Comparison of ENCODE assay signal across 9 cellular contexts in the genomic region with DNA sequence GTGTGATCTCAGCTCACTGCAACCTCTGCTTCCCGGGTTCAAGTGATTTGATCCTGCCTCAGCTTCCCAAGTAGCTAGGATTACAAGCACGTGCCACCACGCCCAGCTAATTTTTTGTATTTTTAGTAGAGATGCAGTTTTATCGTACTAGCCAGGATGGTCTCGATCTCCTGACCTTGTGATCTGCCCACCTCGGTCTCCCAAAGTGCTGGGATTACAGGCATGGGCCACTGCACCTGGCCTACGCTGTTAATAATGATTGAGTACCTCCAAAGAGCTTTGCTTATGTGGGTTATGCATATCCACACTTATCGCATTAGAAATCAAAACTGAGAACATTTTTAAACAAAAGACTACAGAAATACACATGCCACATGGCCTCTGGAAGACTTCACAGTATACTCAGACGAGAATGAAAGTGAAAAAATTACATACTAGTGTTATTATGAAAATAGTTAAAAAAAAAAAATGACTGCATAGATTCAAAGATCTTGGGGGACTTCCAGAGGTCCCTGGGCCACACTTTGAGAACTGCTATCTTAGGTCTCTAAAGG. TPM values are rescaled to one million over a fixed set of nuclear protein-coding genes. Genes with fewer than 3 reads are reported as not detected.
DNase-seq lines count a peak whose midpoint lies in the region; ATAC-seq and TF ChIP-seq lines count a peak whose summit lies in the region.
"Had no signal": no experiment of that assay in that cellular context is flagged by ENCODE, and none has a peak within 500 bp of the region (broad histone marks: within the 10 kb centered on the region; RNA-seq: fewer than 3 reads in every experiment).

No MANE protein-coding gene starts in this region.

- H3K79me2 ChIP-seq in hepatocyte, result no peaks in the 10 kb centered on the region

- ATAC-seq in GM18498 (IDR thresholded peaks at IDR 0.05; ENCODE audit: unreplicated experiment) (peak; percentile 87), GM19452 (IDR thresholded peaks at IDR 0.05; ENCODE audit: unreplicated experiment) (peak; percentile 78), HG03039 (IDR thresholded peaks at IDR 0.05; ENCODE audit: unreplicated experiment) (peak; percentile 80)

- H3K27me3 Mint-ChIP-seq in activated T-helper 2 cell treated with anti-CD3 and anti-CD28 coated beads, Interferon-gamma antibody, Interleukin-2, Interleukin-4, amounts not matched to agents 10 μg/mL and 5 μg/mL and 100 μg/mL, durations not matched to agents 14 hours and 24 hours and 36 hours (ENCODE audit: low read depth), result no peaks in the 10 kb centered on the region

- peaks cover 40% of the 10 kb centered on the region for H3K4me1 Mint-ChIP-seq in activated T-helper 2 cell treated with anti-CD3 and anti-CD28 coated beads, Interferon-gamma antibody, Interleukin-2, Interleukin-4, amounts not matched to agents 10 μg/mL and 5 μg/mL and 100 μg/mL, durations not matched to agents 14 hours and 24 hours and 36 hours (ENCODE audit: low read depth)
- H3K4me1 Mint-ChIP-seq: endodermal cell had no signal

- H3K9me2 ChIP-seq in hepatocyte (replicated peaks; ENCODE audit: insufficient read depth), result no peaks in the 10 kb centered on the region

- 88% methylated on average over 9 of the region's 9 CpGs for WGBS in hepatocyte (ENCODE audit: low lambda C conversion rate, missing lambda C conversion rate)

- H3K9me3 Mint-ChIP-seq in activated T-helper 2 cell treated with anti-CD3 and anti-CD28 coated beads, Interferon-gamma antibody, Interleukin-2, Interleukin-4, amounts not matched to agents 10 μg/mL and 5 μg/mL and 100 μg/mL, durations not matched to agents 14 hours and 24 hours and 36 hours, result no peaks in the 10 kb centered on the region

- intact Hi-C loops in activated T-helper 2 cell treated with anti-CD3 and anti-CD28 coated beads, Interferon-gamma antibody, Interleukin-2, Interleukin-4, amounts not matched to agents 10 μg/mL and 5 μg/mL and 100 μg/mL, durations not matched to agents 14 hours and 24 hours and 36 hours (cut with micrococcal nuclease), result loop anchor here (1.0 to 10.0 kb wide), 6 partner anchors 19 to 518 kb away; a partner anchor contains a TSS

- no peak overlapping the region for H3K27ac ChIP-seq in hepatocyte

- H3K36me3 Mint-ChIP-seq in activated T-helper 2 cell treated with anti-CD3 and anti-CD28 coated beads, Interferon-gamma antibody, Interleukin-2, Interleukin-4, amounts not matched to agents 10 μg/mL and 5 μg/mL and 100 μg/mL, durations not matched to agents 14 hours and 24 hours and 36 hours (ENCODE audit: low read depth), result peaks cover 54% of the 10 kb centered on the region

- H3K4me2 ChIP-seq in hepatocyte, result no peak overlapping the region

- no peaks in the 10 kb centered on the region for H3K9me3 ChIP-seq in hepatocyte (ENCODE audit: low read depth)

- no peaks in the 10 kb centered on the region for H3K4me1 ChIP-seq in hepatocyte (ENCODE audit: insufficient read depth)

- H2AFZ ChIP-seq in hepatocyte, result no peak overlapping the region

- no peaks in the 10 kb centered on the region for H3K27me3 ChIP-seq in hepatocyte

- no peak for TF ChIP-seq CTCF in hepatocyte (IDR thresholded peaks at IDR 0.05; ENCODE audit: poor library complexity)

- H3K36me3 ChIP-seq in hepatocyte (replicated peaks; ENCODE audit: insufficient read depth, low read depth), result no peaks in the 10 kb centered on the region

- H4K20me1 ChIP-seq in hepatocyte (ENCODE audit: insufficient read depth, poor library complexity, severe bottlenecking), result no peaks in the 10 kb centered on the region

- H3K27ac Mint-ChIP-seq in activated T-helper 2 cell treated with anti-CD3 and anti-CD28 coated beads, Interferon-gamma antibody, Interleukin-2, Interleukin-4, amounts not matched to agents 10 μg/mL and 5 μg/mL and 100 μg/mL, durations not matched to agents 14 hours and 24 hours and 36 hours, result peak overlapping the region; percentile 93
- H3K27ac Mint-ChIP-seq: endodermal cell had no signal

- peak overlapping the region; percentile 52 for H3K4me3 Mint-ChIP-seq in activated T-helper 2 cell treated with anti-CD3 and anti-CD28 coated beads, Interferon-gamma antibody, Interleukin-2, Interleukin-4, amounts not matched to agents 10 μg/mL and 5 μg/mL and 100 μg/mL, durations not matched to agents 14 hours and 24 hours and 36 hours (ENCODE audit: low read depth)
- H3K4me3 Mint-ChIP-seq: endodermal cell had no signal

- DNase-seq in activated T-helper 2 cell treated with anti-CD3 and anti-CD28 coated beads, Interferon-gamma antibody, Interleukin-2, Interleukin-4, amounts not matched to agents 10 μg/mL and 5 μg/mL and 100 μg/mL, durations not matched to agents 14 hours and 24 hours and 36 hours (ENCODE audit: low spot score), result no peak
- DNase-seq in SK-N-DZ (ENCODE audit: low spot score), result no peak
- no peak for DNase-seq in hepatocyte (ENCODE audit: low spot score)
- DNase-seq in NCI-H345 treated with DMSO at 0.1 percent for 48 hours (lab: John Stamatoyannopoulos, UW; ENCODE audit: unreplicated experiment), result no peak
- no peak for DNase-seq in islet precursor cell
- DNase-seq: endodermal cell had no signal

- no peak overlapping the region for H3K4me3 ChIP-seq in hepatocyte

RNA-seq across cellular contexts. Expression of a gene that starts 25.4 kb away (rescaled TPM):
- total RNA-seq in activated T-helper 2 cell treated with anti-CD3 and anti-CD28 coated beads, Interferon-gamma antibody, Interleukin-2, Interleukin-4, amounts not matched to agents 10 μg/mL and 5 μg/mL and 100 μg/mL, durations not matched to agents 14 hours and 24 hours and 36 hours, result 19.4 and 20.3 TPM in 2 replicates
- polyA plus RNA-seq in SK-N-DZ (2014; cell fraction: cytosol; rRNA removed), result 8.8 and 9.0 TPM in 2 replicates
- polyA plus RNA-seq in SK-N-DZ (2014; cell fraction: nucleus; rRNA removed), result 6.6 and 7.0 TPM in 2 replicates
- 13.9 and 18.2 TPM in 2 replicates for total RNA-seq in hepatocyte
- 26.4 and 27.3 TPM in 2 replicates for polyA plus RNA-seq in hepatocyte

RNA-seq across cellular contexts. Expression of a gene that starts 34.0 kb away (rescaled TPM):
- 3.6 and 4.8 TPM in 2 replicates for total RNA-seq in activated T-helper 2 cell treated with anti-CD3 and anti-CD28 coated beads, Interferon-gamma antibody, Interleukin-2, Interleukin-4, amounts not matched to agents 10 μg/mL and 5 μg/mL and 100 μg/mL, durations not matched to agents 14 hours and 24 hours and 36 hours
- 12.1 and 16.7 TPM in 2 replicates for polyA plus RNA-seq in SK-N-DZ (2014; cell fraction: cytosol; rRNA removed)
- polyA plus RNA-seq in SK-N-DZ (2014; cell fraction: nucleus; rRNA removed), result 2.6 and 2.7 TPM in 2 replicates
- 1.8 and 1.9 TPM in 2 replicates for total RNA-seq in hepatocyte
- polyA plus RNA-seq in hepatocyte, result 0.36 and 0.38 TPM in 2 replicates

RNA-seq across cellular contexts. Expression of a gene that starts 45.9 kb away (rescaled TPM):
- total RNA-seq in activated T-helper 2 cell treated with anti-CD3 and anti-CD28 coated beads, Interferon-gamma antibody, Interleukin-2, Interleukin-4, amounts not matched to agents 10 μg/mL and 5 μg/mL and 100 μg/mL, durations not matched to agents 14 hours and 24 hours and 36 hours, result 34.5 and 37.6 TPM in 2 replicates
- 10.8 and 13.0 TPM in 2 replicates for polyA plus RNA-seq in SK-N-DZ (2014; cell fraction: cytosol; rRNA removed)
- 11.3 and 15.0 TPM in 2 replicates for polyA plus RNA-seq in SK-N-DZ (2014; cell fraction: nucleus; rRNA removed)
- 21.3 and 23.4 TPM in 2 replicates for total RNA-seq in hepatocyte
- 14.7 and 15.0 TPM in 2 replicates for polyA plus RNA-seq in hepatocyte
